ENCODE assay signal across 1 cellular context in the genomic region with DNA sequence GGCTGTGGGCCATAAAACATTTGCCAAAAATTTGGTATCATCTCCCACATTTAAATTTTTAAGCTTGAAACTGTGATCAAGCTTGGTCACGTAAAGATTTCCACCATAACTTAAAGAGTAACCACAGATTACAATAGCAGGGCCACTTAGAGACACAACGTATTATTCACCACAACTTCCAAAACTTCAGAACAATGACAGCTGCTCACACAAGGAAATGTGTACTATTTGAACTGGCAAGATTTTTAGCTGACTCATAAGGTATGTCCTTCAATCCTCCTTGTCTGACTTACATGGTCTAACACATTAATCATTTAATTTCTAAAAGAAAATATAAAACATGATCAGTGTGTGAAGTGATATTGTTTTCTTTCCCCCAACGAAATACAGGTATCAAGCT.
A peak's percentile ranks its signal among the peaks of the same experiment; 100 is the strongest.
TF ChIP-seq lines count a peak whose summit lies in the region.

No MANE protein-coding gene starts in this region.

TF ChIP-seq in K562, 482 proteins besides CTCF, POLR2A, EP300 and RAD21 (continued from another document):
- TF ChIP-seq, protein P1, sequence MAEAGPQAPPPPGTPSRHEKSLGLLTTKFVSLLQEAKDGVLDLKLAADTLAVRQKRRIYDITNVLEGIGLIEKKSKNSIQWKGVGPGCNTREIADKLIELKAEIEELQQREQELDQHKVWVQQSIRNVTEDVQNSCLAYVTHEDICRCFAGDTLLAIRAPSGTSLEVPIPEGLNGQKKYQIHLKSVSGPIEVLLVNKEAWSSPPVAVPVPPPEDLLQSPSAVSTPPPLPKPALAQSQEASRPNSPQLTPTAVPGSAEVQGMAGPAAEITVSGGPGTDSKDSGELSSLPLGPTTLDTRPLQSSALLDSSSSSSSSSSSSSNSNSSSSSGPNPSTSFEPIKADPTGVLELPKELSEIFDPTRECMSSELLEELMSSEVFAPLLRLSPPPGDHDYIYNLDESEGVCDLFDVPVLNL (CRISPR knock-in tag; IDR thresholded peaks at IDR 0.05; ENCODE audit: low read depth) = no peak
- TF ChIP-seq NFXL1 (CRISPR knock-in tag; IDR thresholded peaks at IDR 0.05) (no peak), ZNF23 (CRISPR knock-in tag; IDR thresholded peaks at IDR 0.05) (no peak), SMAD4 (CRISPR knock-in tag; conservative IDR thresholded peaks at IDR 0.05) (no peak), ZFX (CRISPR knock-in tag; IDR thresholded peaks at IDR 0.05) (no peak), MAFF (IDR thresholded peaks at IDR 0.05; ENCODE audit: low read length) (0 out of 2 replicates have a peak, but pooled peaks have one; percentile 6), C11orf30 (IDR thresholded peaks at IDR 0.05; ENCODE audit: low read depth) (peak; percentile 58; the same call in 1 of the 2 replicates), ZFPM2 (CRISPR knock-in tag; IDR thresholded peaks at IDR 0.05) (no peak), CBX3 (IDR thresholded peaks at IDR 0.05; ENCODE audit: borderline replicate concordance in 1 of 2, low read length in 2 of 2) (no peak), ZNF253 (CRISPR knock-in tag; conservative IDR thresholded peaks at IDR 0.05) (no peak), EP400 (IDR thresholded peaks at IDR 0.05) (no peak), ATF6 (CRISPR knock-in tag; IDR thresholded peaks at IDR 0.05) (no peak), ZNF165 (CRISPR knock-in tag; IDR thresholded peaks at IDR 0.05; ENCODE audit: borderline replicate concordance) (no peak), KHSRP (IDR thresholded peaks at IDR 0.05) (no peak), TOE1 (IDR thresholded peaks at IDR 0.05; ENCODE audit: borderline replicate concordance) (no peak), TOE1 (CRISPR knock-in tag; IDR thresholded peaks at IDR 0.05; ENCODE audit: borderline replicate concordance, low read depth) (no peak), ZNF449 (CRISPR knock-in tag; IDR thresholded peaks at IDR 0.05) (no peak), MAFK (IDR thresholded peaks at IDR 0.05; ENCODE audit: low read length) (peak; percentile 35; the same call in 1 of the 2 replicates), EWSR1 (IDR thresholded peaks at IDR 0.05; ENCODE audit: borderline replicate concordance, low read depth, partially characterized antibody) (no peak), GATA2 (CRISPR knock-in tag; IDR thresholded peaks at IDR 0.05) (no peak), KAT8 (IDR thresholded peaks at IDR 0.05; ENCODE audit: low read depth) (no peak), RBM14 (IDR thresholded peaks at IDR 0.05; ENCODE audit: borderline replicate concordance, insufficient read depth, low read depth, low read length) (no peak), RBM25 (IDR thresholded peaks at IDR 0.05; ENCODE audit: low read depth, low read length, severe bottlenecking) (no peak), U2AF2 (optimal IDR thresholded peaks at IDR 0.05; ENCODE audit: low read depth, low read length) (no peak), MAFG (tag; conservative IDR thresholded peaks at IDR 0.05) (peak; percentile 47; the same call in 1 of the 2 replicates), TEAD4 (IDR thresholded peaks at IDR 0.05; ENCODE audit: low read length) (no peak), TEAD4 (CRISPR knock-in tag; IDR thresholded peaks at IDR 0.05; ENCODE audit: borderline replicate concordance) (no peak), KDM2B (CRISPR knock-in tag; IDR thresholded peaks at IDR 0.05) (no peak), JUN (IDR thresholded peaks at IDR 0.05; ENCODE audit: borderline replicate concordance, low read depth, low read length) (no peak), JUN (CRISPR knock-in tag; IDR thresholded peaks at IDR 0.05; ENCODE audit: borderline replicate concordance) (no peak), NFE2 (IDR thresholded peaks at IDR 0.05; ENCODE audit: low read depth) (peak; percentile 42; the same call in 1 of the 2 replicates), POLR3G (IDR thresholded peaks at IDR 0.05; ENCODE audit: extremely low read depth, insufficient read length, insufficient replicate concordance) (no peak)
- TF ChIP-seq, protein P2, sequence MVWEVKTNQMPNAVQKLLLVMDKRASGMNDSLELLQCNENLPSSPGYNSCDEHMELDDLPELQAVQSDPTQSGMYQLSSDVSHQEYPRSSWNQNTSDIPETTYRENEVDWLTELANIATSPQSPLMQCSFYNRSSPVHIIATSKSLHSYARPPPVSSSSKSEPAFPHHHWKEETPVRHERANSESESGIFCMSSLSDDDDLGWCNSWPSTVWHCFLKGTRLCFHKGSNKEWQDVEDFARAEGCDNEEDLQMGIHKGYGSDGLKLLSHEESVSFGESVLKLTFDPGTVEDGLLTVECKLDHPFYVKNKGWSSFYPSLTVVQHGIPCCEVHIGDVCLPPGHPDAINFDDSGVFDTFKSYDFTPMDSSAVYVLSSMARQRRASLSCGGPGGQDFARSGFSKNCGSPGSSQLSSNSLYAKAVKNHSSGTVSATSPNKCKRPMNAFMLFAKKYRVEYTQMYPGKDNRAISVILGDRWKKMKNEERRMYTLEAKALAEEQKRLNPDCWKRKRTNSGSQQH (CRISPR knock-in tag; IDR thresholded peaks at IDR 0.05) = no peak
- TF ChIP-seq, protein P3, sequence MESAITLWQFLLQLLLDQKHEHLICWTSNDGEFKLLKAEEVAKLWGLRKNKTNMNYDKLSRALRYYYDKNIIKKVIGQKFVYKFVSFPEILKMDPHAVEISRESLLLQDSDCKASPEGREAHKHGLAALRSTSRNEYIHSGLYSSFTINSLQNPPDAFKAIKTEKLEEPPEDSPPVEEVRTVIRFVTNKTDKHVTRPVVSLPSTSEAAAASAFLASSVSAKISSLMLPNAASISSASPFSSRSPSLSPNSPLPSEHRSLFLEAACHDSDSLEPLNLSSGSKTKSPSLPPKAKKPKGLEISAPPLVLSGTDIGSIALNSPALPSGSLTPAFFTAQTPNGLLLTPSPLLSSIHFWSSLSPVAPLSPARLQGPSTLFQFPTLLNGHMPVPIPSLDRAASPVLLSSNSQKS (CRISPR knock-in tag; IDR thresholded peaks at IDR 0.05) = no peak
- TF ChIP-seq, protein P4, sequence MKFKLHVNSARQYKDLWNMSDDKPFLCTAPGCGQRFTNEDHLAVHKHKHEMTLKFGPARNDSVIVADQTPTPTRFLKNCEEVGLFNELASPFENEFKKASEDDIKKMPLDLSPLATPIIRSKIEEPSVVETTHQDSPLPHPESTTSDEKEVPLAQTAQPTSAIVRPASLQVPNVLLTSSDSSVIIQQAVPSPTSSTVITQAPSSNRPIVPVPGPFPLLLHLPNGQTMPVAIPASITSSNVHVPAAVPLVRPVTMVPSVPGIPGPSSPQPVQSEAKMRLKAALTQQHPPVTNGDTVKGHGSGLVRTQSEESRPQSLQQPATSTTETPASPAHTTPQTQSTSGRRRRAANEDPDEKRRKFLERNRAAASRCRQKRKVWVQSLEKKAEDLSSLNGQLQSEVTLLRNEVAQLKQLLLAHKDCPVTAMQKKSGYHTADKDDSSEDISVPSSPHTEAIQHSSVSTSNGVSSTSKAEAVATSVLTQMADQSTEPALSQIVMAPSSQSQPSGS (CRISPR knock-in tag; IDR thresholded peaks at IDR 0.05) = no peak
- TF ChIP-seq, protein P5, sequence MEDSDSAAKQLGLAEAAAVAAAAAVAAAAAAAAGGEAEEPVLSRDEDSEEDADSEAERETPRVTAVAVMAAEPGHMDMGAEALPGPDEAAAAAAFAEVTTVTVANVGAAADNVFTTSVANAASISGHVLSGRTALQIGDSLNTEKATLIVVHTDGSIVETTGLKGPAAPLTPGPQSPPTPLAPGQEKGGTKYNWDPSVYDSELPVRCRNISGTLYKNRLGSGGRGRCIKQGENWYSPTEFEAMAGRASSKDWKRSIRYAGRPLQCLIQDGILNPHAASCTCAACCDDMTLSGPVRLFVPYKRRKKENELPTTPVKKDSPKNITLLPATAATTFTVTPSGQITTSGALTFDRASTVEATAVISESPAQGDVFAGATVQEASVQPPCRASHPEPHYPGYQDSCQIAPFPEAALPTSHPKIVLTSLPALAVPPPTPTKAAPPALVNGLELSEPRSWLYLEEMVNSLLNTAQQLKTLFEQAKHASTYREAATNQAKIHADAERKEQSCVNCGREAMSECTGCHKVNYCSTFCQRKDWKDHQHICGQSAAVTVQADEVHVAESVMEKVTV (CRISPR knock-in tag; IDR thresholded peaks at IDR 0.05) = no peak
